ENCODE assay signal across 17 cellular contexts in genomic region chr3:179713643-179714090, GRCh38.
DNase-seq lines count a peak whose midpoint lies in the region; ATAC-seq and TF ChIP-seq lines count a peak whose summit lies in the region.
"Had no signal": no experiment of that assay in that cellular context is flagged by ENCODE, and none has a peak within 500 bp of the region (broad histone marks: within the 10 kb centered on the region; RNA-seq: fewer than 3 reads in every experiment).

No MANE protein-coding gene starts in this region.

- H3K4me3 Mint-ChIP-seq in GM23338: no peak overlapping the region
- H3K4me3 Mint-ChIP-seq: activated naive CD8-positive, alpha-beta T cell treated with anti-CD3 and anti-CD28 coated beads, Interleukin-2, amount 50 U/mL, for 24 hours; stimulated activated naive CD8-positive, alpha-beta T cell treated with anti-CD3 and anti-CD28 coated beads, Interleukin-15, Interleukin-2, amounts not matched to agents 100 ng/mL and 50 ng/mL, for 24 hours had no signal

- H3K27me3 ChIP-seq in GM23338 (ENCODE audit: insufficient read depth): no peaks in the 10 kb centered on the region
- H3K27me3 ChIP-seq in skeletal muscle tissue (ENCODE audit: control insufficient read depth in 3 of 3, insufficient read depth in 3 of 3, low read length in 3 of 3): no peaks in the 10 kb centered on the region
- H3K27me3 ChIP-seq: hepatocyte had no signal

- no peaks in the 10 kb centered on the region for H3F3A ChIP-seq in GM23338 (replicated peaks; ENCODE audit: low read depth)

- no peaks in the 10 kb centered on the region for H3K9me3 Mint-ChIP-seq in GM23338
- H3K9me3 Mint-ChIP-seq: activated naive CD8-positive, alpha-beta T cell treated with anti-CD3 and anti-CD28 coated beads, Interleukin-2, amount 50 U/mL, for 24 hours; stimulated activated naive CD8-positive, alpha-beta T cell treated with anti-CD3 and anti-CD28 coated beads, Interleukin-15, Interleukin-2, amounts not matched to agents 100 ng/mL and 50 ng/mL, for 24 hours had no signal

- 0 out of 2 replicates have a peak, but pooled peaks cover 3% of the 10 kb centered on the region for H3K79me2 ChIP-seq in GM23338 (replicated peaks; ENCODE audit: insufficient read depth)
- H3K79me2 ChIP-seq: hepatocyte had no signal

- no peaks in the 10 kb centered on the region; the same call in 1 of the 2 replicates for H3K9me2 ChIP-seq in GM23338 (ENCODE audit: insufficient read depth)

- H3K4me2 ChIP-seq in GM23338: no peak overlapping the region
- H3K4me2 ChIP-seq: hepatocyte had no signal

- H3K9ac ChIP-seq in skeletal muscle tissue (ENCODE audit: low read depth in 1 of 3, low read length in 3 of 3): peak overlapping the region in 2 of 3 donors; percentile 35 to 69

- H3K36me3 ChIP-seq in GM23338 (ENCODE audit: insufficient read depth): no peaks in the 10 kb centered on the region
- H3K36me3 ChIP-seq in skeletal muscle tissue (ENCODE audit: control insufficient read depth in 3 of 3, insufficient read depth in 3 of 3, low read length in 3 of 3): peaks cover 3 to 9% (median 4%) of the 10 kb centered on the region in 3 donors

- peaks cover 41% of the 10 kb centered on the region for H3K4me1 ChIP-seq in GM23338 (ENCODE audit: insufficient read depth)
- H3K4me1 ChIP-seq in skeletal muscle tissue (ENCODE audit: control insufficient read depth in 3 of 3, insufficient read depth in 3 of 3, low read length in 3 of 3): peaks cover 29 to 41% (median 36%) of the 10 kb centered on the region in 3 donors

- H3K9me3 ChIP-seq in skeletal muscle tissue (ENCODE audit: control insufficient read depth in 3 of 3, low read length in 3 of 3): no peaks in the 10 kb centered on the region

- H3K36me3 Mint-ChIP-seq in GM23338 (ENCODE audit: low read depth): peaks cover 20% of the 10 kb centered on the region; the same call in 2 of the 3 replicates

- peaks cover 9% of the 10 kb centered on the region for H3K27me3 Mint-ChIP-seq in GM23338 (ENCODE audit: insufficient read depth, low read depth, poor library complexity)
- H3K27me3 Mint-ChIP-seq: activated naive CD8-positive, alpha-beta T cell treated with anti-CD3 and anti-CD28 coated beads, Interleukin-2, amount 50 U/mL, for 24 hours; stimulated activated naive CD8-positive, alpha-beta T cell treated with anti-CD3 and anti-CD28 coated beads, Interleukin-15, Interleukin-2, amounts not matched to agents 100 ng/mL and 50 ng/mL, for 24 hours had no signal

- no peak for ATAC-seq in GM23338
- ATAC-seq in HG02763 (IDR thresholded peaks at IDR 0.05; ENCODE audit: unreplicated experiment): no peak
- ATAC-seq: activated naive CD8-positive, alpha-beta T cell treated with anti-CD3 and anti-CD28 coated beads, Interleukin-2, amount 50 U/mL, for 24 hours had no signal

- no peak for TF ChIP-seq CTCF in GM23338 (conservative IDR thresholded peaks at IDR 0.05; ENCODE audit: low read depth in 2 of 2)

- H3K4me3 ChIP-seq in GM23338: no peak overlapping the region
- peak overlapping the region in 1 of 3 donors; percentile 42 for H3K4me3 ChIP-seq in skeletal muscle tissue (ENCODE audit: low read length in 3 of 3)
- H3K4me3 ChIP-seq: hepatocyte had no signal

- H2AFZ ChIP-seq in GM23338: no peak overlapping the region
- H2AFZ ChIP-seq: hepatocyte had no signal

- H3K27ac ChIP-seq in GM23338 (ENCODE audit: low read depth) (no peak overlapping the region), skeletal muscle tissue (ENCODE audit: low read depth, low read length) (peak overlapping the region; percentile 81)
- H3K27ac ChIP-seq: hepatocyte had no signal

- H3K4me1 Mint-ChIP-seq in GM23338: peaks cover 42% of the 10 kb centered on the region
- H3K4me1 Mint-ChIP-seq: activated naive CD8-positive, alpha-beta T cell treated with anti-CD3 and anti-CD28 coated beads, Interleukin-2, amount 50 U/mL, for 24 hours had no signal

- peak overlapping the region; percentile 25; the same call in 1 of the 2 replicates for H3K27ac Mint-ChIP-seq in GM23338
- H3K27ac Mint-ChIP-seq: activated naive CD8-positive, alpha-beta T cell treated with anti-CD3 and anti-CD28 coated beads, Interleukin-2, amount 50 U/mL, for 24 hours; stimulated activated naive CD8-positive, alpha-beta T cell treated with anti-CD3 and anti-CD28 coated beads, Interleukin-15, Interleukin-2, amounts not matched to agents 100 ng/mL and 50 ng/mL, for 24 hours had no signal

- no peaks in the 10 kb centered on the region for H4K20me1 ChIP-seq in GM23338 (replicated peaks; ENCODE audit: insufficient read depth)

- DNase-seq in GM23338 (ENCODE audit: low spot score) (peak; percentile 33), brain pericyte (ENCODE audit: low read depth, low spot score) (peak; percentile 67), hepatic stellate cell (ENCODE audit: low spot score) (peak; percentile 67), SKM-1 treated with dmso at 0.1 percent for 144 hours (lab: John Stamatoyannopoulos, UW; ENCODE audit: unreplicated experiment) (no peak), HuH-7.5 (ENCODE audit: low spot score) (no peak)
- no peak for DNase-seq in activated CD4-positive, alpha-beta T cell treated with anti-CD3 and anti-CD28 coated beads for 4 hours
- DNase-seq: activated naive CD8-positive, alpha-beta T cell treated with anti-CD3 and anti-CD28 coated beads, Interleukin-2, amount 50 U/mL, for 24 hours; COR-L47; effector CD4-positive, alpha-beta T cell; H7; NCI-H1105 treated with DMSO at 0.1 percent for 48 hours; NCI-H510A treated with DMSO at 0.1 percent for 48 hours; stimulated activated CD4-positive, alpha-beta T cell treated with anti-CD3 and anti-CD28 coated beads, Interleukin-4, amount 100 ng/mL, for 4 hours had no signal

TF ChIP-seq in GM23338, 12 proteins besides CTCF, POLR2A, EP300 and RAD21 (continues in another document):
- TF ChIP-seq NANOG (IDR thresholded peaks at IDR 0.05; ENCODE audit: borderline replicate concordance) (no peak), ETS1 (IDR thresholded peaks at IDR 0.05) (no peak), ZNF114 (CRISPR knock-in tag; IDR thresholded peaks at IDR 0.05) (no peak), ZNF331 (CRISPR knock-in tag; IDR thresholded peaks at IDR 0.05; ENCODE audit: low read depth) (no peak), POLR2AphosphoS5 (IDR thresholded peaks at IDR 0.05; ENCODE audit: low read depth) (no peak), STAT1 (IDR thresholded peaks at IDR 0.05; ENCODE audit: unreplicated experiment) (no peak), EZH2phosphoT487 (IDR thresholded peaks at IDR 0.05; ENCODE audit: unreplicated experiment) (no peak), JUNB (IDR thresholded peaks at IDR 0.05; ENCODE audit: unreplicated experiment) (no peak), REST (IDR thresholded peaks at IDR 0.05; ENCODE audit: unreplicated experiment) (no peak), EZH2 (IDR thresholded peaks at IDR 0.05; ENCODE audit: low read depth, unreplicated experiment) (no peak)

Comparison
In these comparisons a context has a peak if more than half of its experiments do, and no peak if none do; other contexts are left out.
1. DNase-seq: peak in GM23338 (single experiment), brain pericyte (single experiment) and hepatic stellate cell (single experiment); none in activated CD4-positive, alpha-beta T cell treated with anti-CD3 and anti-CD28 coated beads for 4 hours (0 of 2), SKM-1 treated with dmso at 0.1 percent for 144 hours (single experiment) and HuH-7.5 (single experiment).